ENCODE assay signal across 26 cellular contexts in genomic region chr13:77774181-77774580, GRCh38.
"Had no signal": no experiment of that assay in that cellular context is flagged by ENCODE, and none has a peak within 500 bp of the region (broad histone marks: within the 10 kb centered on the region; RNA-seq: fewer than 3 reads in every experiment).

No MANE protein-coding gene starts in this region.

- DNase-seq: hippocampal formation; left colon; left lung; lower lobe of right lung; mammary epithelial cell; mesendoderm; naive B cell; ovary; right lobe of liver; stimulated activated CD4-positive, alpha-beta T cell treated with anti-CD3 and anti-CD28 coated beads, Interleukin-12 subunit alpha, Interleukin-12 subunit beta, amount 100 ng/mL, for 4 hours; stimulated activated CD4-positive, alpha-beta T cell treated with anti-CD3 and anti-CD28 coated beads, Interleukin-15, amount 100 ng/mL, for 24 hours; stimulated activated CD4-positive, alpha-beta T cell treated with anti-CD3 and anti-CD28 coated beads, Interleukin-2, amount 100 ng/mL, for 24 hours; stimulated activated CD4-positive, alpha-beta T cell treated with anti-CD3 and anti-CD28 coated beads, Interleukin-4, amount 100 ng/mL, for 1 hour; stimulated activated naive CD4-positive, alpha-beta T cell; tibial artery; trophoblast cell; upper lobe of right lung had no signal

- H3K9me3 ChIP-seq: left lung, lower lobe of right lung, ovary, right atrium auricular region, right lobe of liver, suprapubic skin, thoracic aorta, upper lobe of right lung had no signal

- H3K4me3 ChIP-seq: left lung, lower lobe of right lung, ovary, right atrium auricular region, right lobe of liver, smooth muscle cell, suprapubic skin, thoracic aorta, tibial artery, upper lobe of right lung had no signal

- H3K27me3 ChIP-seq: left lung, ovary, right atrium auricular region, right lobe of liver, suprapubic skin, tibial artery, upper lobe of right lung had no signal

- H3K36me3 ChIP-seq: left lung, lower lobe of right lung, ovary, right atrium auricular region, right lobe of liver, suprapubic skin, thoracic aorta, tibial artery, upper lobe of right lung had no signal

- H3K27ac Mint-ChIP-seq: mesothelial cell of epicardium; natural killer cell treated with Interleukin-12 subunit alpha and Interleukin-12 subunit beta and Interleukin-15 and Interleukin-18, amount 100 ng/mL, for 72 hours; progenitor cell of endocrine pancreas; stimulated activated effector memory CD8-positive, alpha-beta T cell treated with anti-CD3 and anti-CD28 coated beads, Interleukin-12 subunit alpha, Interleukin-12 subunit beta, amount 100 ng/mL, for 72 hours; stimulated activated naive CD8-positive, alpha-beta T cell treated with anti-CD3 and anti-CD28 coated beads, Interleukin-15, Interleukin-2, amounts not matched to agents 100 ng/mL and 50 ng/mL, for 24 hours had no signal

- H3K4me1 Mint-ChIP-seq: mesothelial cell of epicardium; naive B cell; stimulated activated effector memory CD8-positive, alpha-beta T cell treated with anti-CD3 and anti-CD28 coated beads, Interleukin-12 subunit alpha, Interleukin-12 subunit beta, amount 100 ng/mL, for 72 hours had no signal

- H3K27me3 Mint-ChIP-seq: naive B cell; natural killer cell treated with Interleukin-12 subunit alpha and Interleukin-12 subunit beta and Interleukin-15 and Interleukin-18, amount 100 ng/mL, for 72 hours; progenitor cell of endocrine pancreas; stimulated activated naive CD8-positive, alpha-beta T cell treated with anti-CD3 and anti-CD28 coated beads, Interleukin-15, Interleukin-2, amounts not matched to agents 100 ng/mL and 50 ng/mL, for 24 hours had no signal

- H3K36me3 Mint-ChIP-seq: naive B cell; natural killer cell treated with Interleukin-12 subunit alpha and Interleukin-12 subunit beta and Interleukin-15 and Interleukin-18, amount 100 ng/mL, for 72 hours had no signal

- ATAC-seq: left colon; left lung; lower lobe of right lung; natural killer cell treated with Interleukin-12 subunit alpha and Interleukin-12 subunit beta and Interleukin-15 and Interleukin-18, amount 100 ng/mL, for 72 hours; right lobe of liver; stimulated activated effector memory CD8-positive, alpha-beta T cell treated with anti-CD3 and anti-CD28 coated beads, Interleukin-12 subunit alpha, Interleukin-12 subunit beta, amount 100 ng/mL, for 72 hours; upper lobe of right lung had no signal

- H3K27ac ChIP-seq: left lung, lower lobe of right lung, ovary, right atrium auricular region, right lobe of liver, suprapubic skin, thoracic aorta, tibial artery, upper lobe of right lung had no signal

- H3K4me1 ChIP-seq: lower lobe of right lung, right atrium auricular region, right lobe of liver, suprapubic skin, tibial artery, upper lobe of right lung had no signal

- H3K4me3 Mint-ChIP-seq: mesothelial cell of epicardium; naive B cell; natural killer cell treated with Interleukin-12 subunit alpha and Interleukin-12 subunit beta and Interleukin-15 and Interleukin-18, amount 100 ng/mL, for 72 hours; stimulated activated effector memory CD8-positive, alpha-beta T cell treated with anti-CD3 and anti-CD28 coated beads, Interleukin-12 subunit alpha, Interleukin-12 subunit beta, amount 100 ng/mL, for 72 hours; stimulated activated naive CD8-positive, alpha-beta T cell treated with anti-CD3 and anti-CD28 coated beads, Interleukin-15, Interleukin-2, amounts not matched to agents 100 ng/mL and 50 ng/mL, for 24 hours had no signal

- H3K9me3 Mint-ChIP-seq: naive B cell; natural killer cell treated with Interleukin-12 subunit alpha and Interleukin-12 subunit beta and Interleukin-15 and Interleukin-18, amount 100 ng/mL, for 72 hours; stimulated activated naive CD8-positive, alpha-beta T cell treated with anti-CD3 and anti-CD28 coated beads, Interleukin-15, Interleukin-2, amounts not matched to agents 100 ng/mL and 50 ng/mL, for 24 hours had no signal
